ENCODE assay signal across 1 cellular context in the genomic region with DNA sequence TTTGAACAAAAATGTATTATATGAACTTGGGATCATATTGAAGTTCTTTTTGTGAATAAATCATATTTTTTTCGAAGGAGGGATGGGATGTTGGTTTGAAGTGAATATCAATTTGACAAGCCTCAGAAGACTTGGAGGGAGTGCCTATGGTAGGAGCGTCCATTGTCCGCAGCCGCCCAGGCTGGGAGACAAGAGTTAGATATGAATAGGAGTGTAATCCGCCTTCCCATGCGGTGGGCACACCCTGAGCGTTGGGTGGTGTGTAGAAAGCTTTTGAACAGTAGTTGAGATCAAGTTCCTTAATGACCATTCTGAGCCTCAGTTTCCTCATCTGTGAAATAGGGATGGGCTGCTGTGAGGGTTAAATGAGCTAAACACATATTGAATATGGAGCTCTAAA.
TF ChIP-seq lines count a peak whose summit lies in the region.

No MANE protein-coding gene starts in this region.

TF ChIP-seq in GM12878, 131 proteins besides CTCF, POLR2A, EP300 and RAD21:
- TF ChIP-seq NFIC (IDR thresholded peaks at IDR 0.05; ENCODE audit: low read depth, low read length): no peak
- no peak for TF ChIP-seq SUPT20H (IDR thresholded peaks at IDR 0.05; ENCODE audit: borderline replicate concordance, control insufficient read depth, low read depth, low read length)
- no peak for TF ChIP-seq RFX5 (IDR thresholded peaks at IDR 0.05; ENCODE audit: low read depth, low read length)
- no peak for TF ChIP-seq CHD1 (IDR thresholded peaks at IDR 0.05; ENCODE audit: low read depth, low read length)
- TF ChIP-seq, protein P1, sequence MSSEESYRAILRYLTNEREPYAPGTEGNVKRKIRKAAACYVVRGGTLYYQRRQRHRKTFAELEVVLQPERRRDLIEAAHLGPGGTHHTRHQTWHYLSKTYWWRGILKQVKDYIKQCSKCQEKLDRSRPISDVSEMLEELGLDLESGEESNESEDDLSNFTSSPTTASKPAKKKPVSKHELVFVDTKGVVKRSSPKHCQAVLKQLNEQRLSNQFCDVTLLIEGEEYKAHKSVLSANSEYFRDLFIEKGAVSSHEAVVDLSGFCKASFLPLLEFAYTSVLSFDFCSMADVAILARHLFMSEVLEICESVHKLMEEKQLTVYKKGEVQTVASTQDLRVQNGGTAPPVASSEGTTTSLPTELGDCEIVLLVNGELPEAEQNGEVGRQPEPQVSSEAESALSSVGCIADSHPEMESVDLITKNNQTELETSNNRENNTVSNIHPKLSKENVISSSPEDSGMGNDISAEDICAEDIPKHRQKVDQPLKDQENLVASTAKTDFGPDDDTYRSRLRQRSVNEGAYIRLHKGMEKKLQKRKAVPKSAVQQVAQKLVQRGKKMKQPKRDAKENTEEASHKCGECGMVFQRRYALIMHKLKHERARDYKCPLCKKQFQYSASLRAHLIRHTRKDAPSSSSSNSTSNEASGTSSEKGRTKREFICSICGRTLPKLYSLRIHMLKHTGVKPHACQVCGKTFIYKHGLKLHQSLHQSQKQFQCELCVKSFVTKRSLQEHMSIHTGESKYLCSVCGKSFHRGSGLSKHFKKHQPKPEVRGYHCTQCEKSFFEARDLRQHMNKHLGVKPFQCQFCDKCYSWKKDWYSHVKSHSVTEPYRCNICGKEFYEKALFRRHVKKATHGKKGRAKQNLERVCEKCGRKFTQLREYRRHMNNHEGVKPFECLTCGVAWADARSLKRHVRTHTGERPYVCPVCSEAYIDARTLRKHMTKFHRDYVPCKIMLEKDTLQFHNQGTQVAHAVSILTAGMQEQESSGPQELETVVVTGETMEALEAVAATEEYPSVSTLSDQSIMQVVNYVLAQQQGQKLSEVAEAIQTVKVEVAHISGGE (CRISPR knock-in tag; IDR thresholded peaks at IDR 0.05): no peak
- TF ChIP-seq JUNB (IDR thresholded peaks at IDR 0.05): no peak
- TF ChIP-seq IRF4 (IDR thresholded peaks at IDR 0.05; ENCODE audit: low read depth, low read length): no peak
- TF ChIP-seq, protein P2, sequence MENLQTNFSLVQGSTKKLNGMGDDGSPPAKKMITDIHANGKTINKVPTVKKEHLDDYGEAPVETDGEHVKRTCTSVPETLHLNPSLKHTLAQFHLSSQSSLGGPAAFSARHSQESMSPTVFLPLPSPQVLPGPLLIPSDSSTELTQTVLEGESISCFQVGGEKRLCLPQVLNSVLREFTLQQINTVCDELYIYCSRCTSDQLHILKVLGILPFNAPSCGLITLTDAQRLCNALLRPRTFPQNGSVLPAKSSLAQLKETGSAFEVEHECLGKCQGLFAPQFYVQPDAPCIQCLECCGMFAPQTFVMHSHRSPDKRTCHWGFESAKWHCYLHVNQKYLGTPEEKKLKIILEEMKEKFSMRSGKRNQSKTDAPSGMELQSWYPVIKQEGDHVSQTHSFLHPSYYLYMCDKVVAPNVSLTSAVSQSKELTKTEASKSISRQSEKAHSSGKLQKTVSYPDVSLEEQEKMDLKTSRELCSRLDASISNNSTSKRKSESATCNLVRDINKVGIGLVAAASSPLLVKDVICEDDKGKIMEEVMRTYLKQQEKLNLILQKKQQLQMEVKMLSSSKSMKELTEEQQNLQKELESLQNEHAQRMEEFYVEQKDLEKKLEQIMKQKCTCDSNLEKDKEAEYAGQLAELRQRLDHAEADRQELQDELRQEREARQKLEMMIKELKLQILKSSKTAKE (IDR thresholded peaks at IDR 0.05; ENCODE audit: low read depth, poor library complexity, severe bottlenecking): no peak
- no peak for TF ChIP-seq CBX5 (IDR thresholded peaks at IDR 0.05; ENCODE audit: low read depth)
- no peak for TF ChIP-seq NR2C1 (IDR thresholded peaks at IDR 0.05)
- TF ChIP-seq MTA2 (IDR thresholded peaks at IDR 0.05; ENCODE audit: low read depth): no peak
- no peak for TF ChIP-seq GABPA (IDR thresholded peaks at IDR 0.05; ENCODE audit: low read depth)
- TF ChIP-seq, protein P3, sequence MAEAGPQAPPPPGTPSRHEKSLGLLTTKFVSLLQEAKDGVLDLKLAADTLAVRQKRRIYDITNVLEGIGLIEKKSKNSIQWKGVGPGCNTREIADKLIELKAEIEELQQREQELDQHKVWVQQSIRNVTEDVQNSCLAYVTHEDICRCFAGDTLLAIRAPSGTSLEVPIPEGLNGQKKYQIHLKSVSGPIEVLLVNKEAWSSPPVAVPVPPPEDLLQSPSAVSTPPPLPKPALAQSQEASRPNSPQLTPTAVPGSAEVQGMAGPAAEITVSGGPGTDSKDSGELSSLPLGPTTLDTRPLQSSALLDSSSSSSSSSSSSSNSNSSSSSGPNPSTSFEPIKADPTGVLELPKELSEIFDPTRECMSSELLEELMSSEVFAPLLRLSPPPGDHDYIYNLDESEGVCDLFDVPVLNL (IDR thresholded peaks at IDR 0.05; ENCODE audit: low read depth, low read length): no peak
- no peak for TF ChIP-seq TAF1 (IDR thresholded peaks at IDR 0.05; ENCODE audit: borderline replicate concordance, low read depth, low read length)
- no peak for TF ChIP-seq STAT1 (conservative IDR thresholded peaks at IDR 0.05)
TF ChIP-seq in GM12878: peak in this region for 0.
